16 cellular contexts compared by ENCODE assay signal in genomic region chr3:153897025-153897723, GRCh38.
DNase-seq lines count a peak whose midpoint lies in the region; ATAC-seq and TF ChIP-seq lines count a peak whose summit lies in the region.
"Had no signal": no experiment of that assay in that cellular context is flagged by ENCODE, and none has a peak within 500 bp of the region (broad histone marks: within the 10 kb centered on the region; RNA-seq: fewer than 3 reads in every experiment).

No MANE protein-coding gene starts in this region.

- H3K36me3 Mint-ChIP-seq in osteocyte (ENCODE audit: unreplicated experiment) = no peaks in the 10 kb centered on the region

- intact Hi-C loops in right cardiac atrium (cut with DNase I) = no loop called here

- no peaks in the 10 kb centered on the region for H3K36me3 ChIP-seq in gastroesophageal sphincter

- H3K27me3 ChIP-seq in right cardiac atrium (ENCODE audit: control insufficient read depth, insufficient read depth) (no peaks in the 10 kb centered on the region), gastroesophageal sphincter (no peaks in the 10 kb centered on the region)

- DNase-seq in glomerular visceral epithelial cell (ENCODE audit: extremely low spot score) = peak; percentile 32
- DNase-seq in osteocyte (ENCODE audit: extremely low spot score, unreplicated experiment) = no peak
- no peak for DNase-seq in activated gamma-delta T cell (lab: John Stamatoyannopoulos, UW)
- no peak for DNase-seq in right cardiac atrium
- DNase-seq: activated CD4-positive, alpha-beta memory T cell treated with anti-CD3 and anti-CD28 coated beads, Interleukin-2, amount 10 ng/mL, durations not matched to agents 7 days and 5 days; activated naive CD4-positive, alpha-beta T cell treated with anti-CD3 and anti-CD28 coated beads for 36 hours; C1 segment of cervical spinal cord; H7; NCI-H2029; stimulated activated CD4-positive, alpha-beta T cell treated with anti-CD3 and anti-CD28 coated beads, Interleukin-2, amount 100 ng/mL, for 48 hours; T-helper 1 cell had no signal

- H3K4me3 ChIP-seq in right cardiac atrium (ENCODE audit: low read length) (no peak overlapping the region), gastroesophageal sphincter (no peak overlapping the region)

- no peak overlapping the region for H3K27ac Mint-ChIP-seq in osteocyte (ENCODE audit: unreplicated experiment)
- H3K27ac Mint-ChIP-seq: activated CD4-positive, alpha-beta memory T cell treated with anti-CD3 and anti-CD28 coated beads, Interleukin-2, amount 10 ng/mL, durations not matched to agents 7 days and 5 days; activated naive CD4-positive, alpha-beta T cell treated with anti-CD3 and anti-CD28 coated beads for 36 hours; stimulated activated naive CD8-positive, alpha-beta T cell treated with anti-CD3 and anti-CD28 coated beads, Interleukin-15, Interleukin-2, amounts not matched to agents 100 ng/mL and 50 ng/mL, for 24 hours had no signal

- H3K27ac ChIP-seq in right cardiac atrium (ENCODE audit: low read length) (no peak overlapping the region), gastroesophageal sphincter (no peak overlapping the region)

- H3K4me3 Mint-ChIP-seq in osteocyte (ENCODE audit: unreplicated experiment) = no peak overlapping the region
- H3K4me3 Mint-ChIP-seq: activated CD4-positive, alpha-beta memory T cell treated with anti-CD3 and anti-CD28 coated beads, Interleukin-2, amount 10 ng/mL, durations not matched to agents 7 days and 5 days; activated naive CD4-positive, alpha-beta T cell treated with anti-CD3 and anti-CD28 coated beads for 36 hours; stimulated activated naive CD8-positive, alpha-beta T cell treated with anti-CD3 and anti-CD28 coated beads, Interleukin-15, Interleukin-2, amounts not matched to agents 100 ng/mL and 50 ng/mL, for 24 hours had no signal

- no peak for TF ChIP-seq CTCF in osteocyte (IDR thresholded peaks at IDR 0.05)
- no peak for TF ChIP-seq CTCF in gastroesophageal sphincter (IDR thresholded peaks at IDR 0.05)

- H3K9me3 ChIP-seq in right cardiac atrium (ENCODE audit: control insufficient read depth, low read length) = no peaks in the 10 kb centered on the region
- H3K9me3 ChIP-seq in gastroesophageal sphincter = no peaks in the 10 kb centered on the region

- H3K4me1 Mint-ChIP-seq in osteocyte (ENCODE audit: unreplicated experiment) = peaks cover 5% of the 10 kb centered on the region
- H3K4me1 Mint-ChIP-seq: activated CD4-positive, alpha-beta memory T cell treated with anti-CD3 and anti-CD28 coated beads, Interleukin-2, amount 10 ng/mL, durations not matched to agents 7 days and 5 days had no signal

- peak; percentile 62 for ATAC-seq in GM19025 (IDR thresholded peaks at IDR 0.05; ENCODE audit: low read depth, unreplicated experiment)
- ATAC-seq in GM21723 (IDR thresholded peaks at IDR 0.05; ENCODE audit: unreplicated experiment) = peak; percentile 65
- peak; percentile 89 for ATAC-seq in HG03108 (IDR thresholded peaks at IDR 0.05; ENCODE audit: unreplicated experiment)
- ATAC-seq in right cardiac atrium = no peak
- no peak for ATAC-seq in gastroesophageal sphincter

- no peaks in the 10 kb centered on the region for H3K27me3 Mint-ChIP-seq in osteocyte (ENCODE audit: unreplicated experiment)
- H3K27me3 Mint-ChIP-seq: activated CD4-positive, alpha-beta memory T cell treated with anti-CD3 and anti-CD28 coated beads, Interleukin-2, amount 10 ng/mL, durations not matched to agents 7 days and 5 days; stimulated activated naive CD8-positive, alpha-beta T cell treated with anti-CD3 and anti-CD28 coated beads, Interleukin-15, Interleukin-2, amounts not matched to agents 100 ng/mL and 50 ng/mL, for 24 hours had no signal

- TF ChIP-seq EP300 in gastroesophageal sphincter (IDR thresholded peaks at IDR 0.05) = no peak

- WGBS in right cardiac atrium = 68% methylated on average over 3 of the region's 3 CpGs
- 70 to 77% methylated on average over 3 of the region's 3 CpGs for WGBS in gastroesophageal sphincter (ENCODE audit: low coverage in 1 of 2), 2 donors

- no peaks in the 10 kb centered on the region for H3K9me3 Mint-ChIP-seq in osteocyte (ENCODE audit: unreplicated experiment)
- H3K9me3 Mint-ChIP-seq: activated CD4-positive, alpha-beta memory T cell treated with anti-CD3 and anti-CD28 coated beads, Interleukin-2, amount 10 ng/mL, durations not matched to agents 7 days and 5 days; activated naive CD4-positive, alpha-beta T cell treated with anti-CD3 and anti-CD28 coated beads for 36 hours; stimulated activated naive CD8-positive, alpha-beta T cell treated with anti-CD3 and anti-CD28 coated beads, Interleukin-15, Interleukin-2, amounts not matched to agents 100 ng/mL and 50 ng/mL, for 24 hours had no signal

- H3K4me1 ChIP-seq in right cardiac atrium (ENCODE audit: control insufficient read depth, insufficient read depth, low read length) (no peaks in the 10 kb centered on the region), gastroesophageal sphincter (no peaks in the 10 kb centered on the region)

- no peak for TF ChIP-seq POLR2A in gastroesophageal sphincter (IDR thresholded peaks at IDR 0.05)

Comparison
In these comparisons a context has a peak if more than half of its experiments do, and no peak if none do; other contexts are left out.
1. ATAC-seq: peak in GM19025 (single experiment), GM21723 (single experiment) and HG03108 (single experiment); none in right cardiac atrium (0 of 2) and gastroesophageal sphincter (single experiment).